ENCODE assay signal across 26 cellular contexts in genomic region chr2:238267884-238268680, GRCh38. TPM values are rescaled to one million over a fixed set of nuclear protein-coding genes. Genes with fewer than 3 reads are reported as not detected.
DNase-seq lines count a peak whose midpoint lies in the region; ATAC-seq, FAIRE-seq and TF ChIP-seq lines count a peak whose summit lies in the region.
"Had no signal": no experiment of that assay in that cellular context is flagged by ENCODE, and none has a peak within 500 bp of the region (broad histone marks: within the 10 kb centered on the region; RNA-seq: fewer than 3 reads in every experiment).

No MANE protein-coding gene starts in this region.

- H3K9me3 Mint-ChIP-seq in stimulated activated effector memory CD8-positive, alpha-beta T cell treated with anti-CD3 and anti-CD28 coated beads, Interleukin-12 subunit alpha, Interleukin-12 subunit beta, amount 100 ng/mL, for 72 hours = no peaks in the 10 kb centered on the region
- H3K9me3 Mint-ChIP-seq in activated CD4-positive, alpha-beta memory T cell treated with anti-CD3 and anti-CD28 coated beads for 36 hours = no peaks in the 10 kb centered on the region
- H3K9me3 Mint-ChIP-seq: CD8-positive, alpha-beta memory T cell; naive thymus-derived CD4-positive, alpha-beta T cell; type B pancreatic cell had no signal

- H3K27ac ChIP-seq in left ventricle myocardium inferior (replicated peaks) (no peak overlapping the region), mammary epithelial cell (ENCODE audit: insufficient read depth, low read depth, low read length) (peak overlapping the region; percentile 71), keratinocyte (ENCODE audit: control insufficient read depth, insufficient read depth, low read length) (peak overlapping the region; percentile 73)

- peaks cover 56% of the 10 kb centered on the region for H3K36me3 Mint-ChIP-seq in stimulated activated effector memory CD8-positive, alpha-beta T cell treated with anti-CD3 and anti-CD28 coated beads, Interleukin-12 subunit alpha, Interleukin-12 subunit beta, amount 100 ng/mL, for 72 hours
- H3K36me3 Mint-ChIP-seq in activated CD4-positive, alpha-beta memory T cell treated with anti-CD3 and anti-CD28 coated beads for 36 hours = peaks cover 16% of the 10 kb centered on the region

- BruUV-seq in mammary epithelial cell (replicated peaks; lab: Mats Ljungman, UMichigan) = no TSS peak

- in situ Hi-C loops in mammary epithelial cell (cut with MboI; ENCODE audit: low sequenced_read_pairs in 2 of 2) = loop anchor here in 1 of 2 donors (10.0 to 25.0 kb wide), 2 partner anchors 77 to 406 kb away; partner anchors contain the start of gene RAMP1

- H3K4me3 Mint-ChIP-seq in stimulated activated effector memory CD8-positive, alpha-beta T cell treated with anti-CD3 and anti-CD28 coated beads, Interleukin-12 subunit alpha, Interleukin-12 subunit beta, amount 100 ng/mL, for 72 hours = no peak overlapping the region
- H3K4me3 Mint-ChIP-seq in activated CD4-positive, alpha-beta memory T cell treated with anti-CD3 and anti-CD28 coated beads for 36 hours = no peak overlapping the region
- H3K4me3 Mint-ChIP-seq: activated CD4-positive, alpha-beta T cell treated with anti-CD3 and anti-CD28 coated beads for 36 hours; naive thymus-derived CD4-positive, alpha-beta T cell; type B pancreatic cell had no signal

- FAIRE-seq in keratinocyte (lab: Jason Lieb, UNC) = no peak
- FAIRE-seq: A204.1, K562, pancreas had no signal

- H3K36me3 ChIP-seq in left ventricle myocardium inferior (peaks cover 61% of the 10 kb centered on the region), mammary epithelial cell (ENCODE audit: insufficient read depth, low read length) (no peaks in the 10 kb centered on the region), keratinocyte (ENCODE audit: control insufficient read depth in 2 of 2, extremely low read depth in 1 of 2, insufficient read depth in 2 of 2, low read length in 2 of 2) (peaks cover 0 to 3% of the 10 kb centered on the region in 2 experiments)

- POLR2A ChIA-PET in activated CD4-positive, alpha-beta memory T cell treated with anti-CD3 and anti-CD28 coated beads for 36 hours (lab: Charles Lee) = no interaction called here

- H3K4me1 Mint-ChIP-seq in stimulated activated effector memory CD8-positive, alpha-beta T cell treated with anti-CD3 and anti-CD28 coated beads, Interleukin-12 subunit alpha, Interleukin-12 subunit beta, amount 100 ng/mL, for 72 hours = peaks cover 8% of the 10 kb centered on the region
- peaks cover 4% of the 10 kb centered on the region for H3K4me1 Mint-ChIP-seq in activated CD4-positive, alpha-beta memory T cell treated with anti-CD3 and anti-CD28 coated beads for 36 hours (ENCODE audit: low read depth)

- peak overlapping the region; percentile 75 for H3K27ac Mint-ChIP-seq in stimulated activated effector memory CD8-positive, alpha-beta T cell treated with anti-CD3 and anti-CD28 coated beads, Interleukin-12 subunit alpha, Interleukin-12 subunit beta, amount 100 ng/mL, for 72 hours
- no peak overlapping the region for H3K27ac Mint-ChIP-seq in activated CD4-positive, alpha-beta memory T cell treated with anti-CD3 and anti-CD28 coated beads for 36 hours
- H3K27ac Mint-ChIP-seq: activated CD4-positive, alpha-beta T cell treated with anti-CD3 and anti-CD28 coated beads for 36 hours had no signal

- dilution Hi-C loops in mammary epithelial cell (cut with HindIII; ENCODE audit: low sequenced_read_pairs) (no loop called here), keratinocyte (cut with MboI; ENCODE audit: extremely low pct_ligation_motif_present, low sequenced_read_pairs) (no loop called here)

- H3K4me2 ChIP-seq in mammary epithelial cell (ENCODE audit: insufficient read depth, low read depth, low read length) = peak overlapping the region; percentile 71
- peak overlapping the region; percentile 34 for H3K4me2 ChIP-seq in keratinocyte (ENCODE audit: control insufficient read depth, extremely low read depth, insufficient read depth, low read depth, low read length)

- intact Hi-C loops in left cardiac atrium (cut with DNase I) = loop anchor here in 1 of 2 donors (10.0 kb wide), 1 partner anchor 343 kb away; no protein-coding TSS in a partner anchor
- intact Hi-C loops in left ventricle myocardium inferior (cut with micrococcal nuclease) = no loop called here
- intact Hi-C loops in mammary epithelial cell (cut with micrococcal nuclease) = loop anchor here (1.0 to 10.0 kb wide), 3 partner anchors 17 to 593 kb away; no protein-coding TSS in a partner anchor
- intact Hi-C loops in activated CD4-positive, alpha-beta memory T cell treated with anti-CD3 and anti-CD28 coated beads for 36 hours (cut with micrococcal nuclease) = no loop called here

- CTCF ChIA-PET in mammary epithelial cell (lab: Charles Lee; ENCODE audit: low non-redundant PET) = no interaction called here
- CTCF ChIA-PET in activated CD4-positive, alpha-beta memory T cell treated with anti-CD3 and anti-CD28 coated beads for 36 hours (lab: Charles Lee) = no interaction called here

- H3K79me2 ChIP-seq in mammary epithelial cell (ENCODE audit: insufficient read depth, low read length) = no peaks in the 10 kb centered on the region
- no peaks in the 10 kb centered on the region for H3K79me2 ChIP-seq in keratinocyte (ENCODE audit: control insufficient read depth, insufficient read depth, low read length)

- H3K9ac ChIP-seq in mammary epithelial cell (ENCODE audit: insufficient read depth, low read length) (peak overlapping the region; percentile 19), keratinocyte (ENCODE audit: control insufficient read depth, extremely low read depth, insufficient read depth, low read length) (peak overlapping the region; percentile 61)

- 58% methylated on average over 19 of the region's 20 CpGs for WGBS in mammary epithelial cell (ENCODE audit: low coverage, missing lambda C conversion rate)

- H2AFZ ChIP-seq in mammary epithelial cell (ENCODE audit: low read depth, low read length) = peak overlapping the region; percentile 72
- peak overlapping the region; percentile 63 for H2AFZ ChIP-seq in keratinocyte (ENCODE audit: control insufficient read depth, low read length)

- H4K20me1 ChIP-seq in mammary epithelial cell (ENCODE audit: insufficient read depth, low read length) = no peaks in the 10 kb centered on the region
- H4K20me1 ChIP-seq in keratinocyte (ENCODE audit: control insufficient read depth, extremely low read depth, insufficient read depth, low read length) = no peaks in the 10 kb centered on the region

- H3K27me3 Mint-ChIP-seq in activated CD4-positive, alpha-beta memory T cell treated with anti-CD3 and anti-CD28 coated beads for 36 hours = no peaks in the 10 kb centered on the region
- H3K27me3 Mint-ChIP-seq: activated CD4-positive, alpha-beta T cell treated with anti-CD3 and anti-CD28 coated beads for 36 hours; CD8-positive, alpha-beta memory T cell; naive thymus-derived CD4-positive, alpha-beta T cell; type B pancreatic cell had no signal

- no peak for TF ChIP-seq CTCF in left ventricle myocardium inferior (IDR thresholded peaks at IDR 0.05; ENCODE audit: borderline replicate concordance)
- peak in 1 of 2 donors; percentile 51 for TF ChIP-seq CTCF in mammary epithelial cell (conservative IDR thresholded peaks at IDR 0.05 in 1 of 2, IDR thresholded peaks at IDR 0.05 in 1 of 2; ENCODE audit: extremely low read depth in 1 of 2, insufficient read depth in 1 of 2, low read depth in 1 of 2, low read length in 2 of 2)
- peak; percentile 30 to 56 (median 46) for TF ChIP-seq CTCF in keratinocyte (optimal IDR thresholded peaks at IDR 0.05 in 1 of 3, IDR thresholded peaks at IDR 0.05 in 1 of 3, conservative IDR thresholded peaks at IDR 0.05 in 1 of 3; ENCODE audit: extremely low read depth in 1 of 3, insufficient read depth in 2 of 3, low read length in 3 of 3)

- H3K9me3 ChIP-seq in left ventricle myocardium inferior (replicated peaks) (no peaks in the 10 kb centered on the region), mammary epithelial cell (replicated peaks; ENCODE audit: insufficient read depth, low read length) (no peaks in the 10 kb centered on the region), keratinocyte (ENCODE audit: control insufficient read depth, low read depth, low read length) (no peaks in the 10 kb centered on the region)
- H3K9me3 ChIP-seq: pancreas had no signal

- no peak overlapping the region for H3K4me3 ChIP-seq in left ventricle myocardium inferior
- no peak overlapping the region for H3K4me3 ChIP-seq in mammary epithelial cell (replicated peaks in 1 of 3; ENCODE audit: insufficient read depth in 1 of 3, low read depth in 2 of 3, low read length in 3 of 3)
- H3K4me3 ChIP-seq in keratinocyte (ENCODE audit: control insufficient read depth in 2 of 3, extremely low read depth in 1 of 3, insufficient read depth in 2 of 3, low read depth in 1 of 3, low read length in 3 of 3) = peak overlapping the region in 1 of 3 experiments; percentile 25
- H3K4me3 ChIP-seq: K562, pancreas had no signal

- DNase-seq in left cardiac atrium (peak; percentile 10), left ventricle myocardium inferior (no peak), mammary epithelial cell (peak; percentile 15), keratinocyte (ENCODE audit: low read depth, low spot score) (no peak), HT-29 (ENCODE audit: low spot score) (no peak)
- no peak for DNase-seq in stimulated activated effector memory CD8-positive, alpha-beta T cell treated with anti-CD3 and anti-CD28 coated beads, Interleukin-12 subunit alpha, Interleukin-12 subunit beta, amount 100 ng/mL, for 72 hours (ENCODE audit: low spot score in 2 of 2)
- no peak for DNase-seq in activated CD4-positive, alpha-beta memory T cell treated with anti-CD3 and anti-CD28 coated beads for 36 hours
- DNase-seq: activated CD4-positive, alpha-beta T cell treated with anti-CD3 and anti-CD28 coated beads for 36 hours; activated naive CD4-positive, alpha-beta T cell treated with anti-CD3 and anti-CD28 coated beads, Interleukin-2, amount 50 U/mL, for 16 hours; activated T-cell treated with anti-CD3 and anti-CD28 coated beads, Interleukin-2, amount 50 U/mL, for 48 hours; anterior cingulate cortex; caudate nucleus; dermis blood vessel endothelial cell; DMS153; head of caudate nucleus; left colon; naive thymus-derived CD4-positive, alpha-beta T cell; NCI-H1436 treated with DMSO at 0.1 percent for 48 hours; NCI-H510A treated with DMSO at 0.1 percent for 48 hours had no signal

- no peaks in the 10 kb centered on the region for H3K27me3 ChIP-seq in left ventricle myocardium inferior (ENCODE audit: low read depth)
- no peaks in the 10 kb centered on the region for H3K27me3 ChIP-seq in mammary epithelial cell (ENCODE audit: insufficient read depth, low read length)
- no peaks in the 10 kb centered on the region for H3K27me3 ChIP-seq in keratinocyte (ENCODE audit: control insufficient read depth, extremely low read depth, insufficient read depth, low read length)
- H3K27me3 ChIP-seq: pancreas had no signal

- H3K9me1 ChIP-seq in keratinocyte (ENCODE audit: control insufficient read depth, extremely low read depth, insufficient read depth, low read length) = no peaks in the 10 kb centered on the region

- no peak for ATAC-seq in left cardiac atrium
- no peak for ATAC-seq in stimulated activated effector memory CD8-positive, alpha-beta T cell treated with anti-CD3 and anti-CD28 coated beads, Interleukin-12 subunit alpha, Interleukin-12 subunit beta, amount 100 ng/mL, for 72 hours
- ATAC-seq in GM21390 (IDR thresholded peaks at IDR 0.05; ENCODE audit: unreplicated experiment) = no peak
- ATAC-seq: activated CD4-positive, alpha-beta T cell treated with anti-CD3 and anti-CD28 coated beads for 36 hours; K562; left colon; naive thymus-derived CD4-positive, alpha-beta T cell; sciatic nerve had no signal

- H3K4me1 ChIP-seq in left ventricle myocardium inferior (peaks cover 18% of the 10 kb centered on the region), mammary epithelial cell (ENCODE audit: insufficient read depth, low read length) (peaks cover 22% of the 10 kb centered on the region), keratinocyte (ENCODE audit: control insufficient read depth, extremely low read depth, insufficient read depth, low read length) (peaks cover 19% of the 10 kb centered on the region)

RNA-seq across cellular contexts. Expression of gene PER2, which starts 20.3 kb away (rescaled TPM):
- total RNA-seq in left cardiac atrium (1 to 10 TPM; 6.4 to 8.1 TPM), left ventricle myocardium inferior (3.4 TPM), mammary epithelial cell (1 to 10 TPM; 6.3 to 7.8 TPM)
- polyA plus RNA-seq in mammary epithelial cell (2.1 TPM), keratinocyte (0.68 to 2.0 TPM (median 1.6 TPM) in 3 replicates)
- polyA minus RNA-seq in mammary epithelial cell (11.2 TPM), keratinocyte (2.6 to 6.8 TPM (median 3.8 TPM) in 3 replicates)
- polyA plus RNA-seq in keratinocyte (2011; ENCODE audit: low read depth) = 3.1 TPM
- 0.69 and 0.90 TPM in 2 replicates for polyA plus RNA-seq in keratinocyte (2011; cell fraction: cytosol; rRNA removed)
- 4.1 and 5.4 TPM in 2 replicates for polyA plus RNA-seq in keratinocyte (2011; cell fraction: nucleus; rRNA removed)
- 1.9 and 2.4 TPM in 2 replicates for polyA plus RNA-seq in keratinocyte (2012; ENCODE audit: low replicate concordance)
- polyA minus RNA-seq in keratinocyte (2011; cell fraction: cytosol; rRNA and poly(A)+ RNA removed) = 0.96 TPM
- polyA minus RNA-seq in keratinocyte (2011; cell fraction: nucleus; rRNA and poly(A)+ RNA removed) = 3.4 and 8.0 TPM in 2 replicates
- total RNA-seq in activated CD4-positive, alpha-beta memory T cell treated with anti-CD3 and anti-CD28 coated beads for 36 hours = 1 to 10 TPM; 5.5 to 7.2 TPM
- 26.6 and 28.3 TPM in 2 replicates for total RNA-seq in HT-29 (2014; rRNA removed; shearing (Covaris generic))

RNA-seq across cellular contexts. Expression of gene HES6, which starts 28.2 kb away (rescaled TPM):
- 1 to 10 TPM; 3.8 to 4.3 TPM for total RNA-seq in left cardiac atrium
- total RNA-seq in left ventricle myocardium inferior = 2.7 TPM
- 1 to 10 TPM; 1.2 to 5.0 TPM for total RNA-seq in mammary epithelial cell
- 2.1 TPM for polyA plus RNA-seq in mammary epithelial cell
- polyA minus RNA-seq in mammary epithelial cell = not detected
- polyA plus RNA-seq in keratinocyte = 0.76 to 0.80 TPM (median 0.77 TPM) in 3 replicates
- polyA plus RNA-seq in keratinocyte (2011; ENCODE audit: low read depth) = 0.49 TPM
- 0.23 and 0.66 TPM in 2 replicates for polyA plus RNA-seq in keratinocyte (2011; cell fraction: cytosol; rRNA removed)
- polyA plus RNA-seq in keratinocyte (2011; cell fraction: nucleus; rRNA removed) = 0.90 and 1.2 TPM in 2 replicates
- 1.3 and 1.7 TPM in 2 replicates for polyA plus RNA-seq in keratinocyte (2012; ENCODE audit: low replicate concordance)
- 0.26 to 0.89 TPM in 2 of 3 replicates, not detected in the other for polyA minus RNA-seq in keratinocyte
- not detected for polyA minus RNA-seq in keratinocyte (2011; cell fraction: cytosol; rRNA and poly(A)+ RNA removed)
- not detected in 2 replicates for polyA minus RNA-seq in keratinocyte (2011; cell fraction: nucleus; rRNA and poly(A)+ RNA removed)
- 1 to 10 TPM; 3.1 to 3.3 TPM for total RNA-seq in activated CD4-positive, alpha-beta memory T cell treated with anti-CD3 and anti-CD28 coated beads for 36 hours
- 113 and 134 TPM in 2 replicates for total RNA-seq in HT-29 (2014; rRNA removed; shearing (Covaris generic))

RNA-seq across cellular contexts. Expression of gene TRAF3IP1, which starts 52.2 kb away (rescaled TPM):
- total RNA-seq in left cardiac atrium = 10 to 100 TPM; 12.1 to 14.2 TPM
- 14.6 TPM for total RNA-seq in left ventricle myocardium inferior
- total RNA-seq in mammary epithelial cell = 10 to 100 TPM in 1 of 2 donors, 1 to 10 TPM in 1; 7.0 to 18.1 TPM
- polyA plus RNA-seq in mammary epithelial cell = 4.9 TPM
- polyA minus RNA-seq in mammary epithelial cell = 8.7 TPM
- 6.4 to 7.0 TPM (median 7.0 TPM) in 3 replicates for polyA plus RNA-seq in keratinocyte
- polyA plus RNA-seq in keratinocyte (2011; ENCODE audit: low read depth) = 32.3 TPM
- 7.0 and 7.4 TPM in 2 replicates for polyA plus RNA-seq in keratinocyte (2011; cell fraction: cytosol; rRNA removed)
- polyA plus RNA-seq in keratinocyte (2011; cell fraction: nucleus; rRNA removed) = 11.4 and 12.1 TPM in 2 replicates
- polyA plus RNA-seq in keratinocyte (2012; ENCODE audit: low replicate concordance) = 9.2 and 16.0 TPM in 2 replicates
- 6.4 to 28.3 TPM (median 14.0 TPM) in 3 replicates for polyA minus RNA-seq in keratinocyte
- polyA minus RNA-seq in keratinocyte (2011; cell fraction: cytosol; rRNA and poly(A)+ RNA removed) = 3.6 TPM
- 4.5 and 8.9 TPM in 2 replicates for polyA minus RNA-seq in keratinocyte (2011; cell fraction: nucleus; rRNA and poly(A)+ RNA removed)
- total RNA-seq in activated CD4-positive, alpha-beta memory T cell treated with anti-CD3 and anti-CD28 coated beads for 36 hours = 1 to 10 TPM; 8.0 to 9.3 TPM
- 2.4 and 3.6 TPM in 2 replicates for total RNA-seq in HT-29 (2014; rRNA removed; shearing (Covaris generic))

Comparison
In these comparisons a context has a peak if more than half of its experiments do, and no peak if none do; other contexts are left out.
1. DNase-seq: peak in left cardiac atrium (single experiment) and mammary epithelial cell (single experiment); none in left ventricle myocardium inferior (single experiment), keratinocyte (single experiment), stimulated activated effector memory CD8-positive, alpha-beta T cell treated with anti-CD3 and anti-CD28 coated beads, Interleukin-12 subunit alpha, Interleukin-12 subunit beta, amount 100 ng/mL, for 72 hours (0 of 2), activated CD4-positive, alpha-beta memory T cell treated with anti-CD3 and anti-CD28 coated beads for 36 hours (single experiment) and HT-29 (single experiment).
2. RNA of gene HES6, which starts 28.2 kb away (total RNA-seq): 113 to 134 TPM in HT-29; 1.2 to 5.0 TPM in mammary epithelial cell, 3.8 to 4.3 TPM in left cardiac atrium, 3.1 to 3.3 TPM in activated CD4-positive, alpha-beta memory T cell treated with anti-CD3 and anti-CD28 coated beads for 36 hours and 2.7 TPM in left ventricle myocardium inferior (single experiment); every median in the first group is over 10 times any median in the second.